1 cellular context compared by ENCODE assay signal in the genomic region with DNA sequence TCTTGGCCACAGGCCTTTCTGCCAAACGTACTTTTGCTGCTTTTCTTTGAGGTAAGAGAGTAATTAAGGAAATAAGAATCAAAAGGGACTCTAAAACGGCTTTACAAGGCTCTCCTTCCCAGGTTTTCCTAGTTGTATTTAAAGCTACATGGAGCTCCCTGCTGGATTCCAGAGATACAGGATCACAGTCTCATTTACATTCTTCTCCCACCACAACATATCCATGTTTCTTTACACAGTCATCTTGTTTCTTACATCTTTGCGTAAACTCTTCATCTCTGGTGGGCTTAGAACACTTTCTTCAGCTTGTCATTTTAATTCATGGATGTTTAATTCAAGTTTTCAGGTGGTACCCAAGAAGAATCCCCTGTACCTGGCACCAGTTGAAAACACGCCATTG.
TF ChIP-seq lines count a peak whose summit lies in the region.

No MANE protein-coding gene starts in this region.

TF ChIP-seq in IMR-90, 13 proteins besides CTCF, POLR2A, EP300 and RAD21 (continued from another document):
- no peak for TF ChIP-seq BHLHE40 (IDR thresholded peaks at IDR 0.05; ENCODE audit: low read depth, low read length)
- no peak for TF ChIP-seq MAZ (IDR thresholded peaks at IDR 0.05; ENCODE audit: borderline replicate concordance, low read depth, low read length)
